ENCODE assay signal across 1 cellular context in genomic region chr5:36739751-36740221, GRCh38.
TF ChIP-seq lines count a peak whose summit lies in the region.

No MANE protein-coding gene starts in this region.

TF ChIP-seq in K562, 482 proteins besides CTCF, POLR2A, EP300 and RAD21 (continued from another document):
- TF ChIP-seq LCOR (CRISPR knock-in tag; IDR thresholded peaks at IDR 0.05): peak; percentile 80
- peak; percentile 66; the same call in 1 of the 2 replicates for TF ChIP-seq ZNF589 (CRISPR knock-in tag; IDR thresholded peaks at IDR 0.05; ENCODE audit: low read depth)
- TF ChIP-seq NBN (IDR thresholded peaks at IDR 0.05; ENCODE audit: low read depth): peak; percentile 55
- peak; percentile 79 for TF ChIP-seq MECOM (CRISPR knock-in tag; IDR thresholded peaks at IDR 0.05)
- peak; percentile 33; the same call in 1 of the 2 replicates for TF ChIP-seq NCOA1 (IDR thresholded peaks at IDR 0.05; ENCODE audit: low read depth)
- peak; percentile 43 for TF ChIP-seq MTA2 (IDR thresholded peaks at IDR 0.05; ENCODE audit: low read depth)
- TF ChIP-seq SMC3 (conservative IDR thresholded peaks at IDR 0.05; ENCODE audit: insufficient read depth, low read depth, low read length): peak; percentile 83
- TF ChIP-seq NFE2 (IDR thresholded peaks at IDR 0.05; ENCODE audit: low read depth): peak; percentile 19; the same call in 1 of the 2 replicates
- TF ChIP-seq RNF2 (IDR thresholded peaks at IDR 0.05): peak; percentile 19; the same call in 1 of the 2 replicates
- TF ChIP-seq BCOR (IDR thresholded peaks at IDR 0.05): peak; percentile 14; the same call in 1 of the 2 replicates
- peak; percentile 91 for TF ChIP-seq TEAD4 (IDR thresholded peaks at IDR 0.05; ENCODE audit: low read length)
- no peak for TF ChIP-seq TEAD4 (CRISPR knock-in tag; IDR thresholded peaks at IDR 0.05; ENCODE audit: borderline replicate concordance)
- no peak for TF ChIP-seq FOXA3 (CRISPR knock-in tag; conservative IDR thresholded peaks at IDR 0.05 in 1 of 2, IDR thresholded peaks at IDR 0.05 in 1 of 2)
- TF ChIP-seq HMBOX1 (IDR thresholded peaks at IDR 0.05): peak; percentile 78; the same call in 1 of the 2 replicates
- peak in 1 of 2 experiments; percentile 68; a peak in 1 of 4 replicates for TF ChIP-seq ARNT (IDR thresholded peaks at IDR 0.05)
- TF ChIP-seq ZNF347 (CRISPR knock-in tag; IDR thresholded peaks at IDR 0.05; ENCODE audit: low read depth): no peak
- TF ChIP-seq RNF219 (CRISPR knock-in tag; IDR thresholded peaks at IDR 0.05): no peak
- 0 out of 2 replicates have a peak, but pooled peaks have one; percentile 43 for TF ChIP-seq E2F1 (CRISPR knock-in tag; IDR thresholded peaks at IDR 0.05)
- TF ChIP-seq ZBTB49 (CRISPR knock-in tag; IDR thresholded peaks at IDR 0.05; ENCODE audit: borderline replicate concordance): 0 out of 2 replicates have a peak, but pooled peaks have one; percentile 28
- TF ChIP-seq HDAC1 (IDR thresholded peaks at IDR 0.05): peak in 1 of 2 experiments; percentile 62; a peak in 2 of 4 replicates
- no peak for TF ChIP-seq PBX2 (CRISPR knock-in tag; IDR thresholded peaks at IDR 0.05; ENCODE audit: low read depth)
- TF ChIP-seq PBX2 (tag; conservative IDR thresholded peaks at IDR 0.05; ENCODE audit: low read depth): peak; percentile 73
- peak; percentile 80; the same call in 1 of the 2 replicates for TF ChIP-seq KLF16 (IDR thresholded peaks at IDR 0.05)
- TF ChIP-seq KDM1A (IDR thresholded peaks at IDR 0.05): peak; percentile 87 to 91
